In genomic region chr20:2118783-2119182, GRCh38 we compare ENCODE assay signal across 17 cellular contexts. TPM values are rescaled to one million over a fixed set of nuclear protein-coding genes. Genes with fewer than 3 reads are reported as not detected.
DNase-seq lines count a peak whose midpoint lies in the region; ATAC-seq, FAIRE-seq and TF ChIP-seq lines count a peak whose summit lies in the region.
"Had no signal": no experiment of that assay in that cellular context is flagged by ENCODE, and none has a peak within 500 bp of the region (broad histone marks: within the 10 kb centered on the region; RNA-seq: fewer than 3 reads in every experiment).

No MANE protein-coding gene starts in this region.

- no peak overlapping the region for H2BK15ac ChIP-seq in IMR-90 (ENCODE audit: low read depth, low read length)

- TF ChIP-seq POLR2A in A549 (IDR thresholded peaks at IDR 0.05; ENCODE audit: low read length), result no peak
- TF ChIP-seq POLR2A in IMR-90 (IDR thresholded peaks at IDR 0.05; ENCODE audit: low read depth, low read length), result no peak
- no peak for TF ChIP-seq POLR2A in K562 (conservative IDR thresholded peaks at IDR 0.05)

- no peaks in the 10 kb centered on the region for H3K4me1 ChIP-seq in A549
- peaks cover 13% of the 10 kb centered on the region for H3K4me1 ChIP-seq in IMR-90 (ENCODE audit: control insufficient read depth, insufficient read depth, low read length)
- peaks cover 3 to 7% of the 10 kb centered on the region in 2 experiments; a peak in 3 of 5 replicates for H3K4me1 ChIP-seq in K562 (replicated peaks in 1 of 2; ENCODE audit: control insufficient read depth in 2 of 2, insufficient read depth in 2 of 2, low read length in 2 of 2)
- H3K4me1 ChIP-seq in CD8-positive, alpha-beta T cell (ENCODE audit: insufficient read depth, low read length), result peaks cover 23% of the 10 kb centered on the region

- no peak overlapping the region for H4K91ac ChIP-seq in IMR-90 (ENCODE audit: insufficient read depth, low read depth, low read length)

- CTCF ChIA-PET in A549 (lab: Yijun Ruan, JAX) (interaction anchor here (1.0 to 1.9 kb wide), 4 partner anchors 9 to 30 kb away, joined by 3 to 5 read pairs (median 4); no protein-coding TSS in a partner anchor), IMR-90 (lab: Yijun Ruan, JAX) (no interaction called here), K562 (lab: Yijun Ruan, JAX; ENCODE audit: low intra/inter-chr PET ratio) (no interaction called here)
- CTCF ChIA-PET in CD8-positive, alpha-beta T cell (lab: Charles Lee), result interaction anchor here (1.2 kb wide), 1 partner anchor 54 kb away, joined by 4 read pairs; no protein-coding TSS in a partner anchor

- peaks cover 72% of the 10 kb centered on the region for H3K36me3 Mint-ChIP-seq in CD8-positive, alpha-beta T cell

- TF ChIP-seq EP300 in A549 (IDR thresholded peaks at IDR 0.05), result no peak
- peak; percentile 69 for TF ChIP-seq EP300 in K562 (IDR thresholded peaks at IDR 0.05; ENCODE audit: low read length)

- intact Hi-C loops in IMR-90 (cut with micrococcal nuclease) (loop anchor here (10.0 kb wide), 1 partner anchor 336 kb away; no protein-coding TSS in a partner anchor), K562 (cut with micrococcal nuclease) (no loop called here)
- intact Hi-C loops in CD8-positive, alpha-beta T cell (cut with DNase I, micrococcal nuclease), result no loop called here

- no peak overlapping the region for H4K8ac ChIP-seq in IMR-90 (ENCODE audit: low read depth in 2 of 2, low read length in 2 of 2)

- TF ChIP-seq CTCF in A549 (IDR thresholded peaks at IDR 0.05) (no peak), GM06990 (IDR thresholded peaks at IDR 0.05; ENCODE audit: insufficient read depth, low read length, poor library complexity, severe bottlenecking) (no peak), IMR-90 (conservative IDR thresholded peaks at IDR 0.05; ENCODE audit: low read depth, low read length) (no peak), K562 (IDR thresholded peaks at IDR 0.05 in 2 of 3, conservative IDR thresholded peaks at IDR 0.05 in 1 of 3; ENCODE audit: insufficient read depth in 2 of 3, low read depth in 1 of 3, low read length in 3 of 3) (no peak)
- TF ChIP-seq CTCF in CD8-positive, alpha-beta T cell (IDR thresholded peaks at IDR 0.05), result no peak

- 91% methylated on average over 3 of the region's 3 CpGs for WGBS in A549 (ENCODE audit: missing lambda C conversion rate)
- WGBS in IMR-90 (ENCODE audit: extremely low coverage in 2 of 2, insufficient read length in 1 of 2), 2 experiments, result no CpG with 5 or more reads among the region's 3 CpGs
- 0% methylated on average over 3 of the region's 3 CpGs for WGBS in K562 (ENCODE audit: insufficient coverage, low coverage, missing lambda C conversion rate)

- no peak overlapping the region for H2BK20ac ChIP-seq in IMR-90 (ENCODE audit: low read depth, low read length)

- H2AFZ ChIP-seq in IMR-90 (replicated peaks; ENCODE audit: low read length, poor library complexity), result no peak overlapping the region
- no peak overlapping the region for H2AFZ ChIP-seq in K562 (ENCODE audit: low read depth, low read length)
- H2AFZ ChIP-seq: parathyroid adenoma had no signal

- ATAC-seq in A549 (no peak), IMR-90 (ENCODE audit: low read depth) (no peak), K562 (peak; percentile 77)
- ATAC-seq in CD8-positive, alpha-beta T cell, result no peak

- H3K4me3 Mint-ChIP-seq in CD8-positive, alpha-beta T cell, result no peak overlapping the region
- H3K4me3 Mint-ChIP-seq: mesothelial cell of epicardium had no signal

- no peak for FAIRE-seq in A549 (lab: Jason Lieb, UNC)
- FAIRE-seq in K562 (lab: Jason Lieb, UNC), result peak; percentile 32

- peaks cover 63% of the 10 kb centered on the region for H4K20me1 ChIP-seq in IMR-90 (ENCODE audit: insufficient read depth, low read length)
- peaks cover 20% of the 10 kb centered on the region for H4K20me1 ChIP-seq in K562 (replicated peaks; ENCODE audit: control insufficient read depth, insufficient read depth, low read length)

- H3K27me3 Mint-ChIP-seq in CD8-positive, alpha-beta T cell (ENCODE audit: low read depth), result no peaks in the 10 kb centered on the region

- H3K27ac ChIP-seq in A549, result no peak overlapping the region
- H3K27ac ChIP-seq in IMR-90 (ENCODE audit: insufficient read depth, low read length), result no peak overlapping the region
- no peak overlapping the region for H3K27ac ChIP-seq in K562 (ENCODE audit: extremely low read depth, low read depth, low read length)
- no peak overlapping the region for H3K27ac ChIP-seq in CD8-positive, alpha-beta T cell (ENCODE audit: low read depth, low read length)
- H3K27ac ChIP-seq: C4-2B, parathyroid adenoma, WERI-Rb-1 had no signal

- no peak overlapping the region for H3K4ac ChIP-seq in IMR-90 (ENCODE audit: low read depth, low read length)

- in situ Hi-C loops in IMR-90 (cut with MboI; ENCODE audit: low sequenced_read_pairs) (loop anchor here (25.0 kb wide), 1 partner anchor 694 kb away; the partner anchor contains the start of genes C20orf141, CPXM1 and TMEM239), K562 (cut with MboI) (no loop called here)

- H2BK120ac ChIP-seq in IMR-90 (ENCODE audit: low read depth, low read length), result no peak overlapping the region

- H3K9ac ChIP-seq in IMR-90 (ENCODE audit: low read depth, low read length), result no peak overlapping the region
- H3K9ac ChIP-seq in K562 (ENCODE audit: insufficient read depth in 1 of 2, low read depth in 2 of 2, low read length in 2 of 2), result no peak overlapping the region
- H3K9ac ChIP-seq: parathyroid adenoma had no signal

- no peaks in the 10 kb centered on the region for H3K9me3 Mint-ChIP-seq in CD8-positive, alpha-beta T cell
- H3K9me3 Mint-ChIP-seq: mesothelial cell of epicardium had no signal

- no peak overlapping the region for H3K18ac ChIP-seq in IMR-90 (ENCODE audit: low read depth, low read length)

- H3K27me3 ChIP-seq in GM06990 (replicated peaks; ENCODE audit: control insufficient read depth, insufficient read depth, low read length), result no peaks in the 10 kb centered on the region
- no peaks in the 10 kb centered on the region for H3K27me3 ChIP-seq in IMR-90 (ENCODE audit: control insufficient read depth, insufficient read depth, low read length)
- H3K27me3 ChIP-seq in K562 (ENCODE audit: control insufficient read depth in 2 of 2, insufficient read depth in 2 of 2, low read length in 2 of 2), result no peaks in the 10 kb centered on the region
- H3K27me3 ChIP-seq in CD8-positive, alpha-beta T cell (ENCODE audit: insufficient read depth, low read length), result no peaks in the 10 kb centered on the region

- no peak overlapping the region for H2BK5ac ChIP-seq in IMR-90 (ENCODE audit: low read depth, low read length, poor library complexity, severe bottlenecking)

- H3K9me1 ChIP-seq in IMR-90 (ENCODE audit: insufficient read depth, low read length), result peaks cover 31% of the 10 kb centered on the region
- H3K9me1 ChIP-seq in K562 (ENCODE audit: control insufficient read depth, insufficient read depth, low read length), result peaks cover 2% of the 10 kb centered on the region

- no peak overlapping the region for H2AK9ac ChIP-seq in IMR-90 (replicated peaks; ENCODE audit: low read depth, low read length, poor library complexity)

- peaks cover 80% of the 10 kb centered on the region for H3K4me1 Mint-ChIP-seq in CD8-positive, alpha-beta T cell (ENCODE audit: low read depth)

- H3K36me3 ChIP-seq in GM06990 (ENCODE audit: control insufficient read depth, insufficient read depth, low read length) (peaks cover 12% of the 10 kb centered on the region), IMR-90 (ENCODE audit: control insufficient read depth, insufficient read depth, low read length) (peaks cover 16% of the 10 kb centered on the region), K562 (ENCODE audit: control insufficient read depth, insufficient read depth, low read length) (peaks cover 58% of the 10 kb centered on the region)
- peaks cover 8% of the 10 kb centered on the region for H3K36me3 ChIP-seq in CD8-positive, alpha-beta T cell (ENCODE audit: insufficient read depth, low read length)

- POLR2A ChIA-PET in A549 (lab: Yijun Ruan, JAX) (no interaction called here), IMR-90 (lab: Charles Lee; ENCODE audit: unreplicated experiment) (no interaction called here), K562 (lab: Yijun Ruan, JAX) (no interaction called here)
- POLR2A ChIA-PET in CD8-positive, alpha-beta T cell (lab: Charles Lee), result no interaction called here

- H2AK5ac ChIP-seq in IMR-90 (ENCODE audit: low read depth, low read length), result no peak overlapping the region

- H3K4me3 ChIP-seq in A549, result no peak overlapping the region
- no peak overlapping the region for H3K4me3 ChIP-seq in GM06990 (replicated peaks; ENCODE audit: low read depth, low read length)
- no peak overlapping the region for H3K4me3 ChIP-seq in IMR-90 (ENCODE audit: insufficient read depth, low read depth, low read length)
- no peak overlapping the region for H3K4me3 ChIP-seq in K562
- no peak overlapping the region for H3K4me3 ChIP-seq in CD8-positive, alpha-beta T cell (ENCODE audit: low read depth, low read length)

- no peak overlapping the region for H3K27ac Mint-ChIP-seq in CD8-positive, alpha-beta T cell
- H3K27ac Mint-ChIP-seq: mesothelial cell of epicardium had no signal

- H4K5ac ChIP-seq in IMR-90 (ENCODE audit: low read depth, low read length), result no peak overlapping the region

- H3K4me2 ChIP-seq in A549 (no peak overlapping the region), IMR-90 (ENCODE audit: low read depth, low read length) (no peak overlapping the region), K562 (ENCODE audit: insufficient read depth, low read length) (no peak overlapping the region)

- H3K14ac ChIP-seq in IMR-90 (replicated peaks; ENCODE audit: low read depth, low read length), result no peak overlapping the region

- peaks cover 48% of the 10 kb centered on the region for H3K79me2 ChIP-seq in K562 (ENCODE audit: control insufficient read depth, insufficient read depth, low read length)

- H3K79me1 ChIP-seq in IMR-90 (ENCODE audit: low read depth in 1 of 2, low read length in 2 of 2), result peaks cover 64 to 91% of the 10 kb centered on the region in 2 experiments

- H3K9me3 ChIP-seq in A549 (no peaks in the 10 kb centered on the region), IMR-90 (ENCODE audit: control insufficient read depth, insufficient read depth, low read length) (no peaks in the 10 kb centered on the region), K562 (replicated peaks; ENCODE audit: control insufficient read depth, insufficient read depth, low read depth, low read length) (no peaks in the 10 kb centered on the region)
- no peaks in the 10 kb centered on the region for H3K9me3 ChIP-seq in CD8-positive, alpha-beta T cell (ENCODE audit: low read length)

- no peak overlapping the region for H3K56ac ChIP-seq in IMR-90 (ENCODE audit: extremely low read depth, insufficient read depth, low read length)

- TF ChIP-seq RAD21 in A549 (conservative IDR thresholded peaks at IDR 0.05 in 1 of 2, IDR thresholded peaks at IDR 0.05 in 1 of 2) (no peak), IMR-90 (IDR thresholded peaks at IDR 0.05; ENCODE audit: low read length) (no peak), K562 (CRISPR knock-in tag; conservative IDR thresholded peaks at IDR 0.05 in 1 of 2, IDR thresholded peaks at IDR 0.05 in 1 of 2) (no peak)

- no TSS peak for BruUV-seq in IMR-90 (replicated peaks; lab: Mats Ljungman, UMichigan)
- BruUV-seq in K562 (replicated peaks; lab: Mats Ljungman, UMichigan), result no TSS peak

- no peak for DNase-seq in A549 (ENCODE audit: low read depth in 1 of 2, low spot score in 1 of 2)
- peak; percentile 48 for DNase-seq in GM06990 (ENCODE audit: extremely low read depth, insufficient read length)
- no peak for DNase-seq in IMR-90
- peak in 2 of 4 experiments; percentile 39 to 61 for DNase-seq in K562 (ENCODE audit: extremely low read depth in 1 of 4, low spot score in 3 of 4)
- no peak for DNase-seq in T-helper 9 cell
- DNase-seq in CD8-positive, alpha-beta T cell, result no peak
- DNase-seq in NCI-H128 (lab: John Stamatoyannopoulos, UW; ENCODE audit: unreplicated experiment), result no peak
- DNase-seq in glomerular visceral epithelial cell (ENCODE audit: extremely low spot score), result no peak
- DNase-seq: activated naive CD4-positive, alpha-beta T cell; NCI-H1105; NCI-H526 treated with DMSO at 0.1 percent for 48 hours; SHP77; stimulated activated CD4-positive, alpha-beta T cell treated with anti-CD3 and anti-CD28 coated beads, Interleukin-4, amount 100 ng/mL, for 4 hours; WERI-Rb-1 had no signal

- H3K23ac ChIP-seq in IMR-90 (ENCODE audit: low read depth, low read length), result no peak overlapping the region

- dilution Hi-C loops in IMR-90 (cut with HindIII; ENCODE audit: low sequenced_read_pairs, unreplicated experiment), result no loop called here

RNA-seq across cellular contexts. Expression of gene STK35, which starts 17.2 kb away (rescaled TPM):
- polyA plus RNA-seq in A549 (2011; rRNA removed) (9.0 and 11.5 TPM in 2 replicates), A549 (2017; fragmentation: RNase III; extraction: RNeasy Plus Mini Kit Qiagen cat#74134 plus additional on column Dnase treatment) (9.5 to 10.1 TPM (median 10.0 TPM) in 3 replicates), IMR-90 (2012; rRNA removed) (12.0 and 12.6 TPM in 2 replicates), K562 (2011; rRNA removed) (5.2 and 10.7 TPM in 2 replicates), K562 (2014; fragmentation: Illumina TruSeq; extraction: Trizol) (7.0 and 7.4 TPM in 2 replicates), K562 (2014; fragmentation: Nextera tagmentation; extraction: Ambion mirVana) (1 to 10 TPM; 1.0 to 2.2 TPM), K562 (2014; rRNA removed) (6.8 and 7.4 TPM in 2 replicates)
- 6.3 and 8.9 TPM in 2 replicates for polyA plus RNA-seq in A549 (2012; cell fraction: cytosol; rRNA removed)
- 16.9 and 20.7 TPM in 2 replicates for polyA plus RNA-seq in A549 (2012; cell fraction: nucleus; rRNA removed)
- 20.5 and 22.2 TPM in 2 replicates for polyA minus RNA-seq in A549 (2011; rRNA and poly(A)+ RNA removed)
- total RNA-seq in IMR-90 (2012; rRNA removed) (11.1 and 11.4 TPM in 2 replicates), K562 (2014; rRNA removed) (5.4 and 5.8 TPM in 2 replicates), K562 (2014; rRNA removed; fragmentation: Illumina TruSeq; extraction: Trizol) (5.5 and 6.3 TPM in 2 replicates), K562 (2015; rRNA removed; fragmentation: Illumina TruSeq; extraction: Trizol) (6.8 and 7.6 TPM in 2 replicates), K562 (2021) (10.5 and 11.0 TPM in 2 replicates)
- polyA plus RNA-seq in IMR-90 (2012; cell fraction: cytosol; rRNA removed), result 6.9 and 9.3 TPM in 2 replicates
- polyA plus RNA-seq in IMR-90 (2012; cell fraction: nucleus; rRNA removed; ENCODE audit: low replicate concordance), result 22.9 and 28.4 TPM in 2 replicates
- 12.3 and 22.4 TPM in 2 replicates for total RNA-seq in K562 (2011; cell fraction: chromatin; rRNA removed; ENCODE audit: low replicate concordance)
- total RNA-seq in K562 (2011; cell fraction: nucleolus; rRNA removed), result 13.3 and 14.3 TPM in 2 replicates
- 10.6 and 12.2 TPM in 2 replicates for total RNA-seq in K562 (2011; cell fraction: nucleoplasm; rRNA removed)
- 8.4 and 12.9 TPM in 2 replicates for polyA plus RNA-seq in K562 (2011; cell fraction: cytosol; rRNA removed)
- polyA plus RNA-seq in K562 (2011; cell fraction: nucleus; rRNA removed), result 12.4 and 15.5 TPM in 2 replicates
- 4.0 and 4.2 TPM in 2 replicates for polyA plus RNA-seq in K562 (2012)
- polyA minus RNA-seq in K562 (2011; rRNA and poly(A)+ RNA removed), result 7.7 and 10.3 TPM in 2 replicates
- polyA minus RNA-seq in K562 (2011; cell fraction: cytosol; rRNA and poly(A)+ RNA removed), result 7.2 and 9.1 TPM in 2 replicates
- 5.9 and 11.3 TPM in 2 replicates for polyA minus RNA-seq in K562 (2011; cell fraction: nucleus; rRNA and poly(A)+ RNA removed)
- total RNA-seq in CD8-positive, alpha-beta T cell, result 10 to 100 TPM; 17.1 to 17.5 TPM

Comparison
In these comparisons a context has a peak if more than half of its experiments do, and no peak if none do; other contexts are left out.
1. CTCF ChIA-PET loops: an anchor here in A549 (1.0 to 1.9 kb wide) and CD8-positive, alpha-beta T cell (1.2 kb wide); none called in IMR-90 and K562.
2. Of the 35 proteins assayed by ChIP-seq in both K562 and A549: peak only in K562: CEBPB, EHMT2, EP300, HDAC2 and KDM1A; only in A549: none; in both: none; in neither: 28; mixed calls (peak in some experiments, not most) for 2.